ENCODE assay signal across 9 cellular contexts in the genomic region with DNA sequence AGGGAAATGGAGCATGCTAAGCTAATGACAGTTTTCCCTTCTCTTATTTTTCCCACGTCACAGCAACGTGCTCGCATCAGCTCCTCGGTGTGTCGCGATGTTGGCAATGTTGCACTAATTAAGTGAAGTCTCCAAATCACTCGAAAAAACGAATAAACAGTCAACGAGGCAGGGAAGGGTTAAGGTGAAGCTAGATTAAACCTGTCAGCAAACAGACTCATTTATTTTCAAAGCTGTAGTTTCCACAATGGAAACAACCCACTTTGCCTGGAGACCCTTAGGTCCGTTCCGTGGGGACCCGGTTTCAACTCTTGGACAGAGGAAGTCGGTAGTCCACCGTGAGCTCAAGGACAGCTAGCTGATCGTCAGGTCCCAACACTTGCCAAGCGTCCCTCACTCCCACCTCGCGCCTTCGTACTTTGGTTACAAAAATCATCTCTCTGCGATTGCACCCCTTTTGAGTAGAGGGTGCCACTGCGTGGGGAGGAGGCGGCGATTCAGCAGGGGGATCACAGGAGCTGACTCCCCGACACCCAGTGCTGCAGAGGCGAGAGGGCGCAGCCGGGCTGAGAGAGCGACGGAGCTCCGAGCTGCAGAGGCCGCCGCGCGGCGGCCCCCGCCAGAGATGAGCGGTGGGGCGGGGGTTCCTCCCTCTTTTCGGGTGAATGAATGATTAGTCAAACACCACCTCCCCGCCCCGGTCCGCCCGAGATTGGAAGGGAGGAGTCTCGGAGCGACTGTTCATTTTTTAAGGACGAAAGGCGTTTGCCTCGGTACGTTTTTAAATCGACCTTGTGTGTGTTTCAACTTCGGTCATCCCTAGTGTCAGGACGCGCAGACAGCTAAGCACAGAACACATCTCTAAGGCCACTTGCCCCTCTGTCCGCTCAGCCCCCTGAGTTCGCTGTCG. TPM values are rescaled to one million over a fixed set of nuclear protein-coding genes. Genes with fewer than 3 reads are reported as not detected.
DNase-seq lines count a peak whose midpoint lies in the region; ATAC-seq and TF ChIP-seq lines count a peak whose summit lies in the region.
"Had no signal": no experiment of that assay in that cellular context is flagged by ENCODE, and none has a peak within 500 bp of the region (broad histone marks: within the 10 kb centered on the region; RNA-seq: fewer than 3 reads in every experiment).

No MANE protein-coding gene starts in this region.

- peak; percentile 35 for DNase-seq in A172 (ENCODE audit: low spot score)
- no peak for DNase-seq in RWPE2 (ENCODE audit: low spot score)
- peak; percentile 35 for DNase-seq in dermis blood vessel endothelial cell
- DNase-seq in left lung = peak; percentile 34 to 72
- DNase-seq in stimulated activated CD4-positive, alpha-beta T cell treated with anti-CD3 and anti-CD28 coated beads, Interleukin-2, amount 100 ng/mL, for 48 hours = peak; percentile 7 to 14
- no peak for DNase-seq in PC-3

- H3F3A ChIP-seq in PC-3 (ENCODE audit: low read length, unreplicated experiment) = no peaks in the 10 kb centered on the region

- H3K36me3 ChIP-seq in RWPE2 (ENCODE audit: low read depth) = no peaks in the 10 kb centered on the region
- no peaks in the 10 kb centered on the region for H3K36me3 ChIP-seq in left lung
- no peaks in the 10 kb centered on the region for H3K36me3 ChIP-seq in PC-3 (ENCODE audit: low read depth, low read length)

- TF ChIP-seq CTCF in RWPE2 (IDR thresholded peaks at IDR 0.05; ENCODE audit: poor library complexity, severe bottlenecking) = no peak
- TF ChIP-seq CTCF in left lung (IDR thresholded peaks at IDR 0.05) = no peak
- TF ChIP-seq CTCF in PC-3 (conservative IDR thresholded peaks at IDR 0.05; ENCODE audit: low read depth, low read length) = no peak

- no peak overlapping the region for H3K4me2 ChIP-seq in PC-3 (ENCODE audit: low read length)

- H3K27me3 ChIP-seq in RWPE2 (ENCODE audit: insufficient read depth, poor library complexity, severe bottlenecking) (peaks cover 24% of the 10 kb centered on the region), left lung (peaks cover 22 to 68% of the 10 kb centered on the region in 2 donors), PC-3 (ENCODE audit: low read length) (peaks cover 48% of the 10 kb centered on the region)

- ATAC-seq in GM18511 (IDR thresholded peaks at IDR 0.05; ENCODE audit: unreplicated experiment) = peak; percentile 34
- peak; percentile 49 for ATAC-seq in RWPE2 (ENCODE audit: low read depth)
- peak; percentile 68 for ATAC-seq in left lung
- ATAC-seq in GM21528 (IDR thresholded peaks at IDR 0.05; ENCODE audit: low FRiP score, unreplicated experiment) = no peak
- no peak for ATAC-seq in PC-3

- H2AFZ ChIP-seq in PC-3 (ENCODE audit: low read length) = no peak overlapping the region

- no peak overlapping the region for H3K9ac ChIP-seq in PC-3 (ENCODE audit: low read length)

- BruUV-seq in PC-3 (replicated peaks; lab: Mats Ljungman, UMichigan) = no TSS peak

- intact Hi-C loops in left lung (cut with DNase I) = no loop called here
- intact Hi-C loops in PC-3 (cut with micrococcal nuclease) = loop anchor here (10.0 kb wide), 2 partner anchors 569 to 659 kb away; no protein-coding TSS in a partner anchor

- H3K27ac ChIP-seq in RWPE2 (ENCODE audit: poor library complexity, severe bottlenecking) (no peak overlapping the region), left lung (peak overlapping the region; percentile 55 to 66), PC-3 (ENCODE audit: low read length) (no peak overlapping the region)
- H3K27ac ChIP-seq: epithelial cell of prostate had no signal

- H3K9me3 ChIP-seq in RWPE2 (ENCODE audit: severe bottlenecking) (no peaks in the 10 kb centered on the region), left lung (no peaks in the 10 kb centered on the region), PC-3 (ENCODE audit: low read length) (no peaks in the 10 kb centered on the region)

- POLR2A ChIA-PET in PC-3 (lab: Charles Lee; ENCODE audit: unreplicated experiment) = no interaction called here

- H3K4me3 ChIP-seq in RWPE2 (ENCODE audit: severe bottlenecking) (peak overlapping the region; percentile 43), left lung (peak overlapping the region; percentile 47 to 50), PC-3 (ENCODE audit: low read length) (no peak overlapping the region)

- no peaks in the 10 kb centered on the region for H3K79me2 ChIP-seq in PC-3 (ENCODE audit: low read length)

- CTCF ChIA-PET in PC-3 (lab: Charles Lee) = no interaction called here

- no peaks in the 10 kb centered on the region for H3K4me1 ChIP-seq in RWPE2 (ENCODE audit: insufficient read depth, poor library complexity, severe bottlenecking)
- H3K4me1 ChIP-seq in left lung = peaks cover 0 to 21% of the 10 kb centered on the region in 2 donors
- peaks cover 15% of the 10 kb centered on the region; the same call in 1 of the 2 replicates for H3K4me1 ChIP-seq in PC-3 (ENCODE audit: insufficient read depth, low read length)

- no peaks in the 10 kb centered on the region for H3K9me2 ChIP-seq in PC-3 (replicated peaks; ENCODE audit: low read length)

- no peaks in the 10 kb centered on the region for H4K20me1 ChIP-seq in PC-3 (ENCODE audit: low read length)

RNA-seq across cellular contexts. Expression of a gene that starts 1.3 kb away (rescaled TPM):
- total RNA-seq in A172 (2014; rRNA removed; shearing (Covaris generic)) = 0.34 and 0.55 TPM in 2 replicates
- total RNA-seq in dermis blood vessel endothelial cell = 0.70 and 1.0 TPM in 2 replicates
- total RNA-seq in left lung = 1 to 10 TPM; 7.4 to 7.7 TPM
- 0.06 and 0.11 TPM in 2 replicates for total RNA-seq in PC-3 (2014; rRNA removed)

Comparison
In these comparisons a context has a peak if more than half of its experiments do, and no peak if none do; other contexts are left out.
1. DNase-seq: peak in A172 (single experiment), dermis blood vessel endothelial cell (single experiment), left lung (2 of 2) and stimulated activated CD4-positive, alpha-beta T cell treated with anti-CD3 and anti-CD28 coated beads, Interleukin-2, amount 100 ng/mL, for 48 hours (2 of 2); none in RWPE2 (single experiment) and PC-3 (single experiment).
2. ATAC-seq: peak in GM18511 (single experiment), RWPE2 (single experiment) and left lung (single experiment); none in GM21528 (single experiment) and PC-3 (single experiment).
3. H3K27ac ChIP-seq: peak in left lung (2 of 2); none in RWPE2 (single experiment) and PC-3 (single experiment).